Comparison of ENCODE assay signal across 8 cellular contexts in the genomic region with DNA sequence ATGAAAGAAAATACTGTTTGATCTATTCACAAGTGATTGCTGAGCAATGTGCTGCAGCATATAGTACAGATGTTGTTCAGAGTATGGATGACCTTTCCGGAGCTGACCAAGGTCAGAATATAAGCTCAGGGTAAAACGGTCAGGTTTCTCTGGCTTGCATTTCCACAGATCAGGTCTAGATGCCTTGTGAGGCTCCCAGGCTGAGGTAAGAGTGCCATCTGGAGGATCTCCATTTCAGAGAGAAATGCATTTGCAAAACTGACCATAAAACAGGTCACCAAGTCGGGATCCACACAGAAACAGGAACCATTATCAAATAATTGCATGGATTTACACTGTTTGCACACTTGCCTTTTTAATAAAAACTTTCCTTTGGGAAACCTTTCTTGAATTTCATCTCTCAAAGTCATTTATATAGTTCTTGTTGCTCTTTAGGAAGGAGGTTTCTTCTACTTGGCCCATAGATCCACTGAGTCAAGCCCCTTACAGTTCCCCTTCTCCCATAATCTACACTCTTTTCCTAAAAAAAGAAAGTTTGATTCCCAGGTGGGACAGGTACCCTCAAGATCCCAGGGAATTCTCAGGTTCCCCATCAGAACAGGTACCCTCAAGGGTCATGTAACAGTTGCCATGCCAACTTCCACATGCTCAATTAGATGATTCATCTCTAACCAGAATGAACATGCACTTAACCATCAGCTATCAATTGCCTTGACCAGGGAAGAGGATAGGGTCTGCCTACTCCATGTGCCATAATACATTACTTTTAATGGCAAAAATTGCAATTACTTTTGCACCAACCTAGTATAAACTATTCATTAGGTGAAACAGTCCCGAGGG. TPM values are rescaled to one million over a fixed set of nuclear protein-coding genes. Genes with fewer than 3 reads are reported as not detected.
DNase-seq lines count a peak whose midpoint lies in the region; ATAC-seq and TF ChIP-seq lines count a peak whose summit lies in the region.

No MANE protein-coding gene starts in this region.

- no peaks in the 10 kb centered on the region for H3K9me3 ChIP-seq in parathyroid adenoma (ENCODE audit: control insufficient read depth, low read length)
- H3K9me3 ChIP-seq in CD8-positive, alpha-beta T cell (ENCODE audit: low read length): no peaks in the 10 kb centered on the region

- no peaks in the 10 kb centered on the region for H3K36me3 ChIP-seq in parathyroid adenoma (ENCODE audit: control insufficient read depth, insufficient read depth, low read length)
- peaks cover under 1% of the 10 kb centered on the region for H3K36me3 ChIP-seq in CD8-positive, alpha-beta T cell (ENCODE audit: insufficient read depth, low read length)

- no peak overlapping the region for H3K9ac ChIP-seq in parathyroid adenoma

- CTCF ChIA-PET in CD8-positive, alpha-beta T cell (lab: Charles Lee): interaction anchor here (0.8 to 1.5 kb wide), 2 partner anchors 11 to 425 kb away, joined by 3 to 5 read pairs; no protein-coding TSS in a partner anchor

- H3K79me2 ChIP-seq in parathyroid adenoma: no peaks in the 10 kb centered on the region

- ATAC-seq in omental fat pad (ENCODE audit: low FRiP score): no peak
- ATAC-seq in CD8-positive, alpha-beta T cell: no peak

- no peak overlapping the region for H3K27ac ChIP-seq in parathyroid adenoma
- no peak overlapping the region for H3K27ac ChIP-seq in CD8-positive, alpha-beta T cell (ENCODE audit: low read depth, low read length)

- no peak overlapping the region for H3K27ac Mint-ChIP-seq in CD8-positive, alpha-beta T cell

- no peaks in the 10 kb centered on the region for H3K4me1 Mint-ChIP-seq in CD8-positive, alpha-beta T cell (ENCODE audit: low read depth)

- POLR2A ChIA-PET in CD8-positive, alpha-beta T cell (lab: Charles Lee): no interaction called here

- H3K36me3 Mint-ChIP-seq in CD8-positive, alpha-beta T cell: peaks cover 38% of the 10 kb centered on the region

- H3K4me2 ChIP-seq in parathyroid adenoma (ENCODE audit: low read length): no peak overlapping the region

- no peaks in the 10 kb centered on the region for H3K4me1 ChIP-seq in parathyroid adenoma
- no peaks in the 10 kb centered on the region for H3K4me1 ChIP-seq in CD8-positive, alpha-beta T cell (ENCODE audit: insufficient read depth, low read length)

- WGBS in lower leg skin, 2 donors: 53 to 54% methylated on average over 4 of the region's 4 CpGs

- no peak overlapping the region for H2AFZ ChIP-seq in parathyroid adenoma

- no peaks in the 10 kb centered on the region for H3K27me3 Mint-ChIP-seq in CD8-positive, alpha-beta T cell (ENCODE audit: low read depth)

- intact Hi-C loops in CD8-positive, alpha-beta T cell (cut with DNase I, micrococcal nuclease): no loop called here
- intact Hi-C loops in lower leg skin (cut with DNase I; ENCODE audit: low total_unique reads): no loop called here

- in situ Hi-C loops in SK-MEL-5 (cut with HindIII; ENCODE audit: low pct_unique_long_range_greater_than_20kb, low sequenced_read_pairs): no loop called here

- TF ChIP-seq CTCF in LNCAP (IDR thresholded peaks at IDR 0.05) (peak; percentile 64), parathyroid adenoma (IDR thresholded peaks at IDR 0.05) (peak; percentile 55), omental fat pad (IDR thresholded peaks at IDR 0.05) (no peak), lower leg skin (IDR thresholded peaks at IDR 0.05) (no peak)
- no peak for TF ChIP-seq CTCF in CD8-positive, alpha-beta T cell (IDR thresholded peaks at IDR 0.05)

- H3K4me3 Mint-ChIP-seq in CD8-positive, alpha-beta T cell: no peak overlapping the region

- H3K4me3 ChIP-seq in parathyroid adenoma (ENCODE audit: low read depth, low read length) (no peak overlapping the region), lower leg skin (ENCODE audit: low read depth, poor library complexity, severe bottlenecking) (no peak overlapping the region)
- H3K4me3 ChIP-seq in CD8-positive, alpha-beta T cell (ENCODE audit: low read depth, low read length): no peak overlapping the region

- TF ChIP-seq POLR2A in lower leg skin (IDR thresholded peaks at IDR 0.05): no peak

- no peaks in the 10 kb centered on the region for H3K27me3 ChIP-seq in parathyroid adenoma (ENCODE audit: control insufficient read depth, insufficient read depth, low read length)
- no peaks in the 10 kb centered on the region for H3K27me3 ChIP-seq in CD8-positive, alpha-beta T cell (ENCODE audit: insufficient read depth, low read length)

- DNase-seq in DMS 273 treated with DMSO at 0.1 percent for 48 hours (lab: John Stamatoyannopoulos, UW): peak; percentile 12
- DNase-seq in SK-MEL-5 (ENCODE audit: low read depth, low spot score): peak; percentile 70
- DNase-seq in fibroblast of the conjunctiva (ENCODE audit: low read depth): peak; percentile 36
- no peak for DNase-seq in omental fat pad (ENCODE audit: low spot score)
- DNase-seq in CD8-positive, alpha-beta T cell: no peak
- no peak for DNase-seq in lower leg skin (ENCODE audit: low spot score in 2 of 2)

- H3K9me3 Mint-ChIP-seq in CD8-positive, alpha-beta T cell: no peaks in the 10 kb centered on the region

RNA-seq across cellular contexts. Expression of gene TMPRSS5, which starts 25.0 kb away (rescaled TPM):
- total RNA-seq in SK-MEL-5 (2014; rRNA removed; shearing (Covaris generic)): 2.0 and 2.3 TPM in 2 replicates
- polyA plus RNA-seq in SK-MEL-5 (2015; cell fraction: cytosol; rRNA removed): 1.7 and 3.3 TPM in 2 replicates
- 13.2 and 14.5 TPM in 2 replicates for polyA plus RNA-seq in SK-MEL-5 (2015; cell fraction: nucleus; rRNA removed)
- total RNA-seq in omental fat pad: 1 to 10 TPM in 2 of 4 donors, under 1 TPM in 1, not detected in 1; 0.84 to 1.9 (median 1.7) TPM
- total RNA-seq in CD8-positive, alpha-beta T cell: 1 to 10 TPM in 1 of 2 experiments, under 1 TPM in 1; 0.86 to 1.6 TPM
- 1 to 10 TPM; 1.1 to 4.2 (median 3.0) TPM for total RNA-seq in lower leg skin

RNA-seq across cellular contexts. Expression of gene ZW10, which starts 42.4 kb away (rescaled TPM):
- 17.3 and 19.8 TPM in 2 replicates for total RNA-seq in SK-MEL-5 (2014; rRNA removed; shearing (Covaris generic))
- 11.2 and 14.7 TPM in 2 replicates for polyA plus RNA-seq in SK-MEL-5 (2015; cell fraction: cytosol; rRNA removed)
- polyA plus RNA-seq in SK-MEL-5 (2015; cell fraction: nucleus; rRNA removed): 11.8 and 17.6 TPM in 2 replicates
- total RNA-seq in omental fat pad (10 to 100 TPM in 2 of 4 donors, 1 to 10 TPM in 2; 9.6 to 12.6 (median 10.3) TPM), lower leg skin (10 to 100 TPM; 24.9 to 30.1 (median 27.9) TPM)
- 1 to 10 TPM; 2.6 to 2.8 TPM for total RNA-seq in CD8-positive, alpha-beta T cell

RNA-seq across cellular contexts. Expression of gene CLDN25, which starts 48.5 kb away (rescaled TPM):
- not detected in 2 replicates for total RNA-seq in SK-MEL-5 (2014; rRNA removed; shearing (Covaris generic))
- polyA plus RNA-seq in SK-MEL-5 (2015; cell fraction: cytosol; rRNA removed): not detected in 2 replicates
- polyA plus RNA-seq in SK-MEL-5 (2015; cell fraction: nucleus; rRNA removed): not detected in 2 replicates
- total RNA-seq in omental fat pad (not detected), lower leg skin (not detected)
- not detected for total RNA-seq in CD8-positive, alpha-beta T cell

Comparison
In these comparisons a context has a peak if more than half of its experiments do, and no peak if none do; other contexts are left out.
1. DNase-seq: peak in DMS 273 treated with DMSO at 0.1 percent for 48 hours (single experiment), SK-MEL-5 (single experiment) and fibroblast of the conjunctiva (single experiment); none in omental fat pad (single experiment), CD8-positive, alpha-beta T cell (0 of 7) and lower leg skin (0 of 2).
2. CTCF ChIP-seq: peak in LNCAP (single experiment) and parathyroid adenoma (single experiment); none in omental fat pad (0 of 3), CD8-positive, alpha-beta T cell (single experiment) and lower leg skin (0 of 3).